9 cellular contexts compared by ENCODE assay signal in the genomic region with DNA sequence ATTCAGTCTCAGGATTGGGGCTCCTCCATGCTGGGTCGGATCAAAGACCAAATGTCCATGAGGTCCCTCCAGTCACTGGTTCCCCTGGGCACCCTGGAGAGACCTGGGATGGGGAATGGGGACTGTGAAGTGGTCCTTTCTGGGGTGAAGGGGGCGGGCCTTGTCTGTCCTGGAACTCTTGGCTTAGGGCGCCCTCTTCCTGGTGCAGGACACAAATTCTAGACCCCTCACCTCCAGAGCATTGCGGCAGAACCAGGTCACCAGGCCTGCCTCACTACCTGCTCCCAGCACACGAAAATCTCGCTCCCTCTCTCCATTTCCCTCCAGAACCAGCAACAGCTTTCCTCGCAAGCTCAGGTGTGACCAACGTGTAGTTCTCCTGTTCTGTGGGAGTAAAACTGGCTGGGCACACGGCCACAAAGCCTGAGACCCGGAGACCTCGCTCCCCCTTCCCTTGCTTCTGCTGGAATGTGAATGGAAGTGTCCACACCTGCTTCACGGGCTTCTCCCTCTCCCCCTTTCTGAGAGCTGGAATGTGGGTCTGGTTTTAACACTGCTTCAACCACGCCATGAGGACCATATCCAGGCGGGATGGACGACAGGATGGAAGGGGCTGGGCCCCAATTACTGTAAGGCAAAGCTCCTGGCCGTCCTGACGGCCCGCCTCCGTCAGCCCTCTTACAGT.
DNase-seq lines count a peak whose midpoint lies in the region; ATAC-seq, FAIRE-seq and TF ChIP-seq lines count a peak whose summit lies in the region.
"Had no signal": no experiment of that assay in that cellular context is flagged by ENCODE, and none has a peak within 500 bp of the region (broad histone marks: within the 10 kb centered on the region; RNA-seq: fewer than 3 reads in every experiment).

No MANE protein-coding gene starts in this region.

- no peak overlapping the region for H3K4ac ChIP-seq in H1 (replicated peaks; ENCODE audit: insufficient read length, low read depth, low read length)

- H3K23me2 ChIP-seq in H1 (ENCODE audit: low read depth, low read length) = no peaks in the 10 kb centered on the region

- peak overlapping the region; percentile 12 for H4K91ac ChIP-seq in H1 (replicated peaks; ENCODE audit: insufficient read length, low read length)

- peak overlapping the region; percentile 81; the same call in 1 of the 2 replicates for H2BK5ac ChIP-seq in H1 (ENCODE audit: low read depth, low read length)

- peak overlapping the region; percentile 94 for H2BK12ac ChIP-seq in H1 (ENCODE audit: low read depth, low read length)

- peak overlapping the region; percentile 98 for H2BK15ac ChIP-seq in H1 (ENCODE audit: low read length)

- H3K27me3 ChIP-seq in H1 (replicated peaks in 1 of 4; ENCODE audit: control insufficient read depth in 3 of 4, extremely low read depth in 1 of 4, insufficient read depth in 3 of 4, low read length in 3 of 4) = peaks cover 0 to 2% (median 0%) of the 10 kb centered on the region in 4 experiments; a peak in 1 of 7 replicates

- 62% methylated on average over 19 of the region's 19 CpGs; no CpG with 5 or more reads in 1 of the 2 experiments for WGBS in H1 (ENCODE audit: extremely low coverage in 1 of 2, insufficient coverage in 1 of 2, insufficient read length in 1 of 2, insufficient replicate concordance in 2 of 2, low coverage in 1 of 2, low lambda C conversion rate in 2 of 2, missing lambda C conversion rate in 1 of 2), 2 experiments

- POLR2A ChIA-PET in H1 (lab: Charles Lee; ENCODE audit: partially characterized antibody) = no interaction called here

- no peaks in the 10 kb centered on the region for H3K79me2 ChIP-seq in H1 (ENCODE audit: control insufficient read depth in 1 of 2, insufficient read depth in 2 of 2, low read length in 2 of 2)

- peak overlapping the region; percentile 95 for H3K18ac ChIP-seq in H1 (ENCODE audit: extremely low read depth, low read length)

- no peak overlapping the region for H4K5ac ChIP-seq in H1 (ENCODE audit: insufficient read length, low read depth, low read length)

- no peak overlapping the region for H3K4me3 Mint-ChIP-seq in progenitor cell of endocrine pancreas (ENCODE audit: low read depth)
- H3K4me3 Mint-ChIP-seq in activated T-cell treated with anti-CD3 and anti-CD28 coated beads, Interleukin-2, amount 50 U/mL, for 24 hours = no peak overlapping the region
- H3K4me3 Mint-ChIP-seq: activated naive CD8-positive, alpha-beta T cell treated with anti-CD3 and anti-CD28 coated beads, Interleukin-2, amount 50 U/mL, for 24 hours had no signal

- TF ChIP-seq CTCF in GM12865 (IDR thresholded peaks at IDR 0.05; ENCODE audit: insufficient read depth, low read depth, low read length, missing control alignments) (peak; percentile 14), H1 (IDR thresholded peaks at IDR 0.05; ENCODE audit: control extremely low read depth in 1 of 3, insufficient read depth in 1 of 3, low read depth in 1 of 3, low read length in 3 of 3) (peak; percentile 68 to 80 (median 75)), progenitor cell of endocrine pancreas (IDR thresholded peaks at IDR 0.05; ENCODE audit: unreplicated experiment) (peak; percentile 40)

- peak overlapping the region; percentile 67 for H3K27ac Mint-ChIP-seq in progenitor cell of endocrine pancreas
- H3K27ac Mint-ChIP-seq in activated T-cell treated with anti-CD3 and anti-CD28 coated beads, Interleukin-2, amount 50 U/mL, for 24 hours = no peak overlapping the region
- H3K27ac Mint-ChIP-seq: activated naive CD8-positive, alpha-beta T cell treated with anti-CD3 and anti-CD28 coated beads, Interleukin-2, amount 50 U/mL, for 24 hours had no signal

- no peak overlapping the region for H3K56ac ChIP-seq in H1 (replicated peaks; ENCODE audit: insufficient read length, low read depth, low read length)

- no peaks in the 10 kb centered on the region for H4K20me1 ChIP-seq in H1 (replicated peaks in 1 of 2; ENCODE audit: control insufficient read depth in 1 of 2, insufficient read depth in 2 of 2, low read length in 2 of 2)

- H4K8ac ChIP-seq in H1 (ENCODE audit: extremely low read depth, insufficient read depth, low read length) = no peak overlapping the region

- no peak overlapping the region for H2BK120ac ChIP-seq in H1 (replicated peaks; ENCODE audit: low read depth, low read length)

- FAIRE-seq in H1 (lab: Jason Lieb, UNC) = no peak

- no peaks in the 10 kb centered on the region for H3K27me3 Mint-ChIP-seq in progenitor cell of endocrine pancreas
- H3K27me3 Mint-ChIP-seq in activated T-cell treated with anti-CD3 and anti-CD28 coated beads, Interleukin-2, amount 50 U/mL, for 24 hours = peaks cover 30% of the 10 kb centered on the region

- no peak for TF ChIP-seq POLR2A in H1 (IDR thresholded peaks at IDR 0.05; ENCODE audit: control extremely low read depth in 1 of 2, low read depth in 2 of 2, low read length in 2 of 2)

- peaks cover 0 to 2% of the 10 kb centered on the region in 2 experiments; a peak in 1 of 4 replicates for H3K9me3 ChIP-seq in H1 (ENCODE audit: insufficient read depth in 2 of 2, low read depth in 1 of 2, low read length in 1 of 2)

- H3K4me1 Mint-ChIP-seq in progenitor cell of endocrine pancreas (ENCODE audit: low read depth) = peaks cover 12% of the 10 kb centered on the region
- peaks cover 26% of the 10 kb centered on the region for H3K4me1 Mint-ChIP-seq in activated T-cell treated with anti-CD3 and anti-CD28 coated beads, Interleukin-2, amount 50 U/mL, for 24 hours (ENCODE audit: low read depth)

- DNase-seq in GM12865 (ENCODE audit: low read depth) = no peak
- DNase-seq in NCI-H460 (ENCODE audit: extremely low read depth, low read depth) = peak; percentile 46
- peak; percentile 23 to 73 for DNase-seq in H1 (ENCODE audit: low read depth in 1 of 2, low spot score in 2 of 2)
- DNase-seq in progenitor cell of endocrine pancreas (ENCODE audit: low spot score, unreplicated experiment) = no peak
- DNase-seq in activated T-cell treated with anti-CD3 and anti-CD28 coated beads, Interleukin-2, amount 50 U/mL, for 24 hours = no peak
- no peak for DNase-seq in left colon
- DNase-seq: activated CD4-positive, CD25-positive, alpha-beta regulatory T cell; activated naive CD8-positive, alpha-beta T cell treated with anti-CD3 and anti-CD28 coated beads, Interleukin-2, amount 50 U/mL, for 24 hours had no signal

- no peaks in the 10 kb centered on the region for H3K36me3 ChIP-seq in H1 (ENCODE audit: control insufficient read depth in 2 of 4, insufficient read depth in 4 of 4, low read length in 3 of 4)

- peak overlapping the region; percentile 98; the same call in 1 of the 2 replicates for H2BK20ac ChIP-seq in H1 (ENCODE audit: low read length)

- CTCF ChIA-PET in H1 (lab: Charles Lee; ENCODE audit: partially characterized antibody) = interaction anchor here (0.6 to 10.9 kb wide), 35 partner anchors 9 to 309 kb away, joined by 3 to 146 read pairs (median 3); no protein-coding TSS in a partner anchor

- H3K4me2 ChIP-seq in H1 (ENCODE audit: insufficient read depth in 1 of 2, low read depth in 2 of 2, low read length in 2 of 2) = no peak overlapping the region

- peak; percentile 88 to 93 for TF ChIP-seq RAD21 in H1 (IDR thresholded peaks at IDR 0.05 in 1 of 2, conservative IDR thresholded peaks at IDR 0.05 in 1 of 2; ENCODE audit: low read depth in 2 of 2, low read length in 2 of 2)

- no peak overlapping the region for H3K4me3 ChIP-seq in GM12865 (ENCODE audit: low read depth, low read length)
- H3K4me3 ChIP-seq in H1 (ENCODE audit: extremely low read depth in 1 of 4, insufficient read depth in 2 of 4, low read depth in 3 of 4, low read length in 4 of 4) = no peak overlapping the region

- H3K23ac ChIP-seq in H1 (ENCODE audit: insufficient read length) = no peak overlapping the region

- no peaks in the 10 kb centered on the region for H3K79me1 ChIP-seq in H1 (ENCODE audit: low read depth, low read length)

- H3K14ac ChIP-seq in H1 (ENCODE audit: insufficient read length) = no peak overlapping the region

- H3K36me3 Mint-ChIP-seq in progenitor cell of endocrine pancreas (ENCODE audit: insufficient read depth) = no peaks in the 10 kb centered on the region
- H3K36me3 Mint-ChIP-seq in activated T-cell treated with anti-CD3 and anti-CD28 coated beads, Interleukin-2, amount 50 U/mL, for 24 hours (ENCODE audit: low read depth) = no peaks in the 10 kb centered on the region

- intact Hi-C loops in left colon (cut with DNase I, micrococcal nuclease) = loop anchor here in 1 of 2 donors (5.0 kb wide), 1 partner anchor 184 kb away; a partner anchor contains a TSS

- peaks cover 0 to 15% (median 9%) of the 10 kb centered on the region in 4 experiments; a peak in 6 of 7 replicates for H3K4me1 ChIP-seq in H1 (replicated peaks in 1 of 4; ENCODE audit: control insufficient read depth in 3 of 4, insufficient read depth in 4 of 4, low read length in 3 of 4)

- H2AK5ac ChIP-seq in H1 (ENCODE audit: low read depth, low read length) = no peak overlapping the region

- no peak for TF ChIP-seq EP300 in H1 (IDR thresholded peaks at IDR 0.05; ENCODE audit: borderline replicate concordance in 1 of 2, low read depth in 2 of 2, low read length in 2 of 2)

- no peak overlapping the region for H3K9ac ChIP-seq in H1 (replicated peaks in 1 of 4; ENCODE audit: extremely low read depth in 1 of 4, low read depth in 3 of 4, low read length in 3 of 4)

- peak overlapping the region; percentile 90 for H2AFZ ChIP-seq in H1 (ENCODE audit: low read length)

- ATAC-seq in HG03342 (IDR thresholded peaks at IDR 0.05; ENCODE audit: unreplicated experiment) (no peak), left colon (no peak)
- ATAC-seq: activated naive CD8-positive, alpha-beta T cell treated with anti-CD3 and anti-CD28 coated beads, Interleukin-2, amount 50 U/mL, for 24 hours had no signal

- no peak overlapping the region for H3K27ac ChIP-seq in H1 (ENCODE audit: low read depth, low read length)

- H3K9me3 Mint-ChIP-seq in progenitor cell of endocrine pancreas (ENCODE audit: low read depth) = peaks cover 3% of the 10 kb centered on the region
- H3K9me3 Mint-ChIP-seq in activated T-cell treated with anti-CD3 and anti-CD28 coated beads, Interleukin-2, amount 50 U/mL, for 24 hours = no peaks in the 10 kb centered on the region
- H3K9me3 Mint-ChIP-seq: activated naive CD8-positive, alpha-beta T cell treated with anti-CD3 and anti-CD28 coated beads, Interleukin-2, amount 50 U/mL, for 24 hours had no signal

TF ChIP-seq in H1, 55 proteins besides CTCF, POLR2A, EP300 and RAD21 (continues in another document):
- peak; percentile 63; the same call in 1 of the 2 replicates for TF ChIP-seq TEAD4 (IDR thresholded peaks at IDR 0.05; ENCODE audit: low read depth, low read length)
- TF ChIP-seq, protein P1, sequence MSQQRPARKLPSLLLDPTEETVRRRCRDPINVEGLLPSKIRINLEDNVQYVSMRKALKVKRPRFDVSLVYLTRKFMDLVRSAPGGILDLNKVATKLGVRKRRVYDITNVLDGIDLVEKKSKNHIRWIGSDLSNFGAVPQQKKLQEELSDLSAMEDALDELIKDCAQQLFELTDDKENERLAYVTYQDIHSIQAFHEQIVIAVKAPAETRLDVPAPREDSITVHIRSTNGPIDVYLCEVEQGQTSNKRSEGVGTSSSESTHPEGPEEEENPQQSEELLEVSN (IDR thresholded peaks at IDR 0.05) = peak; percentile 62
- peak; percentile 49; the same call in 1 of the 2 replicates for TF ChIP-seq SP1 (IDR thresholded peaks at IDR 0.05; ENCODE audit: low read depth, low read length)
- TF ChIP-seq CTBP2 (IDR thresholded peaks at IDR 0.05; ENCODE audit: borderline replicate concordance, insufficient read depth, insufficient read length, low read length) = no peak

Comparison
In these comparisons a context has a peak if more than half of its experiments do, and no peak if none do; other contexts are left out.
1. DNase-seq: peak in NCI-H460 (single experiment) and H1 (2 of 2); none in GM12865 (single experiment), progenitor cell of endocrine pancreas (single experiment), activated T-cell treated with anti-CD3 and anti-CD28 coated beads, Interleukin-2, amount 50 U/mL, for 24 hours (single experiment) and left colon (0 of 2).
2. CTCF ChIP-seq: peak in every context shown above with its lines; median percentile 75 in H1; 40 in progenitor cell of endocrine pancreas; 14 in GM12865.